8 cellular contexts compared by ENCODE assay signal in genomic region chr1:165717918-165718515, GRCh38. TPM values are rescaled to one million over a fixed set of nuclear protein-coding genes. Genes with fewer than 3 reads are reported as not detected.
DNase-seq lines count a peak whose midpoint lies in the region; ATAC-seq and TF ChIP-seq lines count a peak whose summit lies in the region.

No MANE protein-coding gene starts in this region.

- intact Hi-C loops in activated CD8-positive, alpha-beta T cell treated with anti-CD3 and anti-CD28 coated beads for 36 hours (cut with micrococcal nuclease), result loop anchor here (2.0 kb wide), 1 partner anchor 195 kb away; no protein-coding TSS in a partner anchor

- peak; percentile 43 for TF ChIP-seq CTCF in activated CD8-positive, alpha-beta T cell treated with anti-CD3 and anti-CD28 coated beads for 36 hours (IDR thresholded peaks at IDR 0.05)
- TF ChIP-seq CTCF in retinal pigment epithelial cell (conservative IDR thresholded peaks at IDR 0.05; ENCODE audit: low read depth, low read length), result peak; percentile 88

- H3K36me3 Mint-ChIP-seq in activated CD8-positive, alpha-beta T cell treated with anti-CD3 and anti-CD28 coated beads for 36 hours (ENCODE audit: low read depth), result no peaks in the 10 kb centered on the region

- no peak overlapping the region for H3K4me3 Mint-ChIP-seq in activated CD8-positive, alpha-beta T cell treated with anti-CD3 and anti-CD28 coated beads for 36 hours

- DNase-seq in activated gamma-delta T cell treated with Interleukin-2 at 50 U/mL for 16 hours, result peak; percentile 6
- no peak for DNase-seq in activated gamma-delta T cell (lab: John Stamatoyannopoulos, UW)
- DNase-seq in NCI-H226, result peak; percentile 44
- peak; percentile 65 for DNase-seq in activated CD8-positive, alpha-beta T cell treated with anti-CD3 and anti-CD28 coated beads for 36 hours
- DNase-seq in glomerular visceral epithelial cell (ENCODE audit: extremely low spot score), result peak; percentile 60
- DNase-seq in retinal pigment epithelial cell (ENCODE audit: low read depth), result peak; percentile 17

- ATAC-seq in HG02852 (IDR thresholded peaks at IDR 0.05; ENCODE audit: unreplicated experiment), result peak; percentile 61
- ATAC-seq in activated CD8-positive, alpha-beta T cell treated with anti-CD3 and anti-CD28 coated beads for 36 hours, result peak; percentile 30
- no peak for ATAC-seq in GM19035 (IDR thresholded peaks at IDR 0.05; ENCODE audit: unreplicated experiment)

- no peaks in the 10 kb centered on the region for H3K27me3 Mint-ChIP-seq in activated CD8-positive, alpha-beta T cell treated with anti-CD3 and anti-CD28 coated beads for 36 hours

- CTCF ChIA-PET in activated CD8-positive, alpha-beta T cell treated with anti-CD3 and anti-CD28 coated beads for 36 hours (lab: Charles Lee), result interaction anchor here (0.7 kb wide), 1 partner anchor 72 kb away, joined by 3 read pairs; no protein-coding TSS in a partner anchor

- no peak overlapping the region for H3K27ac Mint-ChIP-seq in activated CD8-positive, alpha-beta T cell treated with anti-CD3 and anti-CD28 coated beads for 36 hours

- POLR2A ChIA-PET in activated CD8-positive, alpha-beta T cell treated with anti-CD3 and anti-CD28 coated beads for 36 hours (lab: Charles Lee), result no interaction called here

- H3K4me1 Mint-ChIP-seq in activated CD8-positive, alpha-beta T cell treated with anti-CD3 and anti-CD28 coated beads for 36 hours (ENCODE audit: low read depth), result no peaks in the 10 kb centered on the region

- no peaks in the 10 kb centered on the region for H3K9me3 Mint-ChIP-seq in activated CD8-positive, alpha-beta T cell treated with anti-CD3 and anti-CD28 coated beads for 36 hours

- no peak overlapping the region for H3K4me3 ChIP-seq in retinal pigment epithelial cell (ENCODE audit: low read length)

RNA-seq across cellular contexts. Expression of gene ALDH9A1, which starts 19.7 kb away (rescaled TPM):
- 10 to 100 TPM; 25.6 to 28.2 TPM for total RNA-seq in activated CD8-positive, alpha-beta T cell treated with anti-CD3 and anti-CD28 coated beads for 36 hours

RNA-seq across cellular contexts. Expression of gene TMCO1, which starts 50.7 kb away (rescaled TPM):
- 10 to 100 TPM; 57.9 to 60.8 TPM for total RNA-seq in activated CD8-positive, alpha-beta T cell treated with anti-CD3 and anti-CD28 coated beads for 36 hours
